8 cellular contexts compared by ENCODE assay signal in genomic region chr9:92837191-92837590, GRCh38.
"Had no signal": no experiment of that assay in that cellular context is flagged by ENCODE, and none has a peak within 500 bp of the region (broad histone marks: within the 10 kb centered on the region; RNA-seq: fewer than 3 reads in every experiment).

No MANE protein-coding gene starts in this region.

- H2AFZ ChIP-seq: GM23248 had no signal

- H3K27ac Mint-ChIP-seq: H9 had no signal

- H3K4me3 Mint-ChIP-seq: H9 had no signal

- H3K4me1 Mint-ChIP-seq: H9 had no signal

- H3K9ac ChIP-seq: GM23248 had no signal

- H3K27ac ChIP-seq: GM23248 had no signal

- FAIRE-seq: H54, HTR-8/SVneo had no signal

- DNase-seq: GM23248, GOT3, H9, HCEC 1CT, IMR-90, KBM-7 had no signal

- H3K4me3 ChIP-seq: GM23248 had no signal
